4 cellular contexts compared by ENCODE assay signal in the genomic region with DNA sequence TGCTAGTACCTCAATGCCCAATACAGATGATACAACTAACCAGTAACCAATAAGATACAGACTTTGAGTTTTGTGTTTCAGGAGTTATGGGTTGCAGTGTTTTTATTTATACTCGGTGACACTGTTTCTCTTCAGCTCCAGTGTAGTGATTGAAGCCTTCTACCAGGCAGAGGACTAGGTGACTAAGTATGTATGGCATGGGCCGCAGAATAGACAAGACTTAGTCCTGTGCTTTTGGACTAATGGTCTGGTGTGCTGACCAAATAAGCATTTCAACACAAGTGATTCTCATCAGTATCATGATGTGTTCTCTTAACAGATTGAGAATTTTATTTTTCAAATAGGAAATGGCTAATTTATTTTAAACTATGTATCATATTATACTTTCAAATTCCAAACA. TPM values are rescaled to one million over a fixed set of nuclear protein-coding genes. Genes with fewer than 3 reads are reported as not detected.
"Had no signal": no experiment of that assay in that cellular context is flagged by ENCODE, and none has a peak within 500 bp of the region (broad histone marks: within the 10 kb centered on the region; RNA-seq: fewer than 3 reads in every experiment).

No MANE protein-coding gene starts in this region.

RNA-seq across cellular contexts. Expression of gene OR4F6, which starts 15.3 kb away (rescaled TPM):
- total RNA-seq: HT-29, IMR-90, K562 had no signal
- polyA plus RNA-seq: IgD-negative memory B cell, IMR-90, K562 had no signal

RNA-seq across cellular contexts. Expression of gene OR4F15, which starts 24.0 kb away (rescaled TPM):
- total RNA-seq: HT-29, K562 had no signal
- polyA plus RNA-seq: IgD-negative memory B cell, IMR-90, K562 had no signal
